ENCODE assay signal across 18 cellular contexts in genomic region chr20:56710577-56711465, GRCh38.
DNase-seq lines count a peak whose midpoint lies in the region; TF ChIP-seq lines count a peak whose summit lies in the region.
"Had no signal": no experiment of that assay in that cellular context is flagged by ENCODE, and none has a peak within 500 bp of the region (broad histone marks: within the 10 kb centered on the region; RNA-seq: fewer than 3 reads in every experiment).

No MANE protein-coding gene starts in this region.

- H3K4me3 Mint-ChIP-seq in activated T-helper 1 cell treated with anti-CD3 and anti-CD28 coated beads, Interleukin-12 subunit alpha, Interleukin-12 subunit beta, Interleukin-2, Interleukin-4 antibody, amounts not matched to agents 30 ng/mL and 10 ng/mL and 1 ng/mL, durations not matched to agents 14 hours and 24 hours and 36 hours, result no peak overlapping the region
- H3K4me3 Mint-ChIP-seq: activated T-cell treated with anti-CD3 and anti-CD28 coated beads, Interleukin-2, amount 50 U/mL, for 72 hours; stimulated activated naive CD8-positive, alpha-beta T cell treated with anti-CD3 and anti-CD28 coated beads, Interleukin-15, amount 100 ng/mL, for 72 hours had no signal

- peak; percentile 27 for DNase-seq in AG08396 (ENCODE audit: low spot score)
- peak; percentile 4 for DNase-seq in HS-5 (ENCODE audit: low read depth)
- peak; percentile 51 for DNase-seq in astrocyte of the hippocampus (ENCODE audit: low read depth, low spot score)
- DNase-seq in hepatic stellate cell (ENCODE audit: low spot score), result peak; percentile 32
- DNase-seq in globus pallidus (ENCODE audit: low spot score), result no peak
- no peak for DNase-seq in NCI-H1092 (lab: John Stamatoyannopoulos, UW)
- DNase-seq in activated T-helper 1 cell treated with anti-CD3 and anti-CD28 coated beads, Interleukin-12 subunit alpha, Interleukin-12 subunit beta, Interleukin-2, Interleukin-4 antibody, amounts not matched to agents 30 ng/mL and 10 ng/mL and 1 ng/mL, durations not matched to agents 14 hours and 24 hours and 36 hours (ENCODE audit: low spot score), result no peak
- no peak for DNase-seq in GM13976 (ENCODE audit: low spot score)
- DNase-seq: ACHN; activated T-cell treated with anti-CD3 and anti-CD28 coated beads, Interleukin-2, amount 50 U/mL, for 72 hours; dermis blood vessel endothelial cell; KG1; NCI-H1694 treated with DMSO at 0.1 percent for 48 hours; NCI-H524 treated with DMSO at 0.1 percent for 48 hours; nucleus accumbens; RPMI8226; stimulated activated naive CD8-positive, alpha-beta T cell treated with anti-CD3 and anti-CD28 coated beads, Interleukin-15, amount 100 ng/mL, for 72 hours; T-helper 9 cell had no signal

- peaks cover 2% of the 10 kb centered on the region for H3K27me3 Mint-ChIP-seq in activated T-helper 1 cell treated with anti-CD3 and anti-CD28 coated beads, Interleukin-12 subunit alpha, Interleukin-12 subunit beta, Interleukin-2, Interleukin-4 antibody, amounts not matched to agents 30 ng/mL and 10 ng/mL and 1 ng/mL, durations not matched to agents 14 hours and 24 hours and 36 hours (ENCODE audit: insufficient read depth)

- H3K9me3 Mint-ChIP-seq in activated T-helper 1 cell treated with anti-CD3 and anti-CD28 coated beads, Interleukin-12 subunit alpha, Interleukin-12 subunit beta, Interleukin-2, Interleukin-4 antibody, amounts not matched to agents 30 ng/mL and 10 ng/mL and 1 ng/mL, durations not matched to agents 14 hours and 24 hours and 36 hours, result no peaks in the 10 kb centered on the region
- H3K9me3 Mint-ChIP-seq: stimulated activated naive CD8-positive, alpha-beta T cell treated with anti-CD3 and anti-CD28 coated beads, Interleukin-15, amount 100 ng/mL, for 72 hours had no signal

- H3K27ac Mint-ChIP-seq in activated T-helper 1 cell treated with anti-CD3 and anti-CD28 coated beads, Interleukin-12 subunit alpha, Interleukin-12 subunit beta, Interleukin-2, Interleukin-4 antibody, amounts not matched to agents 30 ng/mL and 10 ng/mL and 1 ng/mL, durations not matched to agents 14 hours and 24 hours and 36 hours, result no peak overlapping the region
- H3K27ac Mint-ChIP-seq: activated T-cell treated with anti-CD3 and anti-CD28 coated beads, Interleukin-2, amount 50 U/mL, for 72 hours; stimulated activated naive CD8-positive, alpha-beta T cell treated with anti-CD3 and anti-CD28 coated beads, Interleukin-15, amount 100 ng/mL, for 72 hours had no signal

- intact Hi-C loops in activated T-helper 1 cell treated with anti-CD3 and anti-CD28 coated beads, Interleukin-12 subunit alpha, Interleukin-12 subunit beta, Interleukin-2, Interleukin-4 antibody, amounts not matched to agents 30 ng/mL and 10 ng/mL and 1 ng/mL, durations not matched to agents 14 hours and 24 hours and 36 hours (cut with micrococcal nuclease), result no loop called here

- H3K36me3 Mint-ChIP-seq in activated T-helper 1 cell treated with anti-CD3 and anti-CD28 coated beads, Interleukin-12 subunit alpha, Interleukin-12 subunit beta, Interleukin-2, Interleukin-4 antibody, amounts not matched to agents 30 ng/mL and 10 ng/mL and 1 ng/mL, durations not matched to agents 14 hours and 24 hours and 36 hours (ENCODE audit: low read depth), result no peaks in the 10 kb centered on the region

- in situ Hi-C loops in GM13976 (cut with MboI; ENCODE audit: low sequenced_read_pairs, unreplicated experiment), result no loop called here

- H3K4me1 Mint-ChIP-seq in activated T-helper 1 cell treated with anti-CD3 and anti-CD28 coated beads, Interleukin-12 subunit alpha, Interleukin-12 subunit beta, Interleukin-2, Interleukin-4 antibody, amounts not matched to agents 30 ng/mL and 10 ng/mL and 1 ng/mL, durations not matched to agents 14 hours and 24 hours and 36 hours (ENCODE audit: low read depth), result no peaks in the 10 kb centered on the region
- H3K4me1 Mint-ChIP-seq: stimulated activated naive CD8-positive, alpha-beta T cell treated with anti-CD3 and anti-CD28 coated beads, Interleukin-15, amount 100 ng/mL, for 72 hours had no signal

- no peak for TF ChIP-seq CTCF in GM13976 (IDR thresholded peaks at IDR 0.05; ENCODE audit: borderline replicate concordance, control extremely low read depth, extremely low read depth, insufficient read depth, missing control alignments)

Comparison
In these comparisons a context has a peak if more than half of its experiments do, and no peak if none do; other contexts are left out.
1. DNase-seq: peak in AG08396 (single experiment), HS-5 (single experiment), astrocyte of the hippocampus (single experiment) and hepatic stellate cell (single experiment); none in globus pallidus (single experiment), NCI-H1092 (single experiment), activated T-helper 1 cell treated with anti-CD3 and anti-CD28 coated beads, Interleukin-12 subunit alpha, Interleukin-12 subunit beta, Interleukin-2, Interleukin-4 antibody, amounts not matched to agents 30 ng/mL and 10 ng/mL and 1 ng/mL, durations not matched to agents 14 hours and 24 hours and 36 hours (single experiment) and GM13976 (single experiment).